10 cellular contexts compared by ENCODE assay signal in genomic region chr2:235639387-235639786, GRCh38.
DNase-seq lines count a peak whose midpoint lies in the region; ATAC-seq, FAIRE-seq and TF ChIP-seq lines count a peak whose summit lies in the region.
"Had no signal": no experiment of that assay in that cellular context is flagged by ENCODE, and none has a peak within 500 bp of the region (broad histone marks: within the 10 kb centered on the region; RNA-seq: fewer than 3 reads in every experiment).

No MANE protein-coding gene starts in this region.

- no peaks in the 10 kb centered on the region for H3K9me3 Mint-ChIP-seq in activated T-helper 1 cell treated with anti-CD3 and anti-CD28 coated beads, Interleukin-12 subunit alpha, Interleukin-12 subunit beta, Interleukin-2, Interleukin-4 antibody, amounts not matched to agents 30 ng/mL and 10 ng/mL and 1 ng/mL, durations not matched to agents 14 hours and 24 hours and 36 hours

- no peaks in the 10 kb centered on the region for H3K4me1 Mint-ChIP-seq in activated T-helper 1 cell treated with anti-CD3 and anti-CD28 coated beads, Interleukin-12 subunit alpha, Interleukin-12 subunit beta, Interleukin-2, Interleukin-4 antibody, amounts not matched to agents 30 ng/mL and 10 ng/mL and 1 ng/mL, durations not matched to agents 14 hours and 24 hours and 36 hours (ENCODE audit: low read depth)

- no peaks in the 10 kb centered on the region for H3K27me3 ChIP-seq in colonic mucosa

- H3K4me1 ChIP-seq in colonic mucosa: peaks cover 5% of the 10 kb centered on the region

- intact Hi-C loops in colonic mucosa (cut with DNase I): no loop called here
- intact Hi-C loops in activated T-helper 1 cell treated with anti-CD3 and anti-CD28 coated beads, Interleukin-12 subunit alpha, Interleukin-12 subunit beta, Interleukin-2, Interleukin-4 antibody, amounts not matched to agents 30 ng/mL and 10 ng/mL and 1 ng/mL, durations not matched to agents 14 hours and 24 hours and 36 hours (cut with micrococcal nuclease): no loop called here

- H3K36me3 Mint-ChIP-seq in activated T-helper 1 cell treated with anti-CD3 and anti-CD28 coated beads, Interleukin-12 subunit alpha, Interleukin-12 subunit beta, Interleukin-2, Interleukin-4 antibody, amounts not matched to agents 30 ng/mL and 10 ng/mL and 1 ng/mL, durations not matched to agents 14 hours and 24 hours and 36 hours (ENCODE audit: low read depth): no peaks in the 10 kb centered on the region

- H3K27ac Mint-ChIP-seq in activated T-helper 1 cell treated with anti-CD3 and anti-CD28 coated beads, Interleukin-12 subunit alpha, Interleukin-12 subunit beta, Interleukin-2, Interleukin-4 antibody, amounts not matched to agents 30 ng/mL and 10 ng/mL and 1 ng/mL, durations not matched to agents 14 hours and 24 hours and 36 hours: no peak overlapping the region

- DNase-seq in NCI-H510A treated with DMSO at 0.1 percent for 48 hours (lab: John Stamatoyannopoulos, UW) (peak; percentile 46), NCI-H510A (lab: John Stamatoyannopoulos, UW) (no peak), colonic mucosa (peak; percentile 52), medulla oblongata (ENCODE audit: extremely low spot score) (peak; percentile 96), urothelium cell line (ENCODE audit: low spot score) (peak; percentile 41)
- DNase-seq in activated T-helper 1 cell treated with anti-CD3 and anti-CD28 coated beads, Interleukin-12 subunit alpha, Interleukin-12 subunit beta, Interleukin-2, Interleukin-4 antibody, amounts not matched to agents 30 ng/mL and 10 ng/mL and 1 ng/mL, durations not matched to agents 14 hours and 24 hours and 36 hours (ENCODE audit: low spot score): no peak
- DNase-seq: DMS79 had no signal

- no peak overlapping the region for H3K9ac ChIP-seq in colonic mucosa (ENCODE audit: low read depth in 2 of 2, low read length in 2 of 2)

- no peaks in the 10 kb centered on the region for H3K36me3 ChIP-seq in colonic mucosa

- peak overlapping the region; percentile 53 for H3K27ac ChIP-seq in colonic mucosa

- no peak overlapping the region for H3K4me3 ChIP-seq in colonic mucosa

- no peaks in the 10 kb centered on the region for H3K27me3 Mint-ChIP-seq in activated T-helper 1 cell treated with anti-CD3 and anti-CD28 coated beads, Interleukin-12 subunit alpha, Interleukin-12 subunit beta, Interleukin-2, Interleukin-4 antibody, amounts not matched to agents 30 ng/mL and 10 ng/mL and 1 ng/mL, durations not matched to agents 14 hours and 24 hours and 36 hours (ENCODE audit: insufficient read depth)

- H3K9me3 ChIP-seq in colonic mucosa: no peaks in the 10 kb centered on the region

- TF ChIP-seq CTCF in colonic mucosa (IDR thresholded peaks at IDR 0.05): no peak

- ATAC-seq in GM19324 (IDR thresholded peaks at IDR 0.05; ENCODE audit: low FRiP score, unreplicated experiment) (no peak), HG02870 (IDR thresholded peaks at IDR 0.05; ENCODE audit: unreplicated experiment) (no peak)

- no peak overlapping the region for H3K4me3 Mint-ChIP-seq in activated T-helper 1 cell treated with anti-CD3 and anti-CD28 coated beads, Interleukin-12 subunit alpha, Interleukin-12 subunit beta, Interleukin-2, Interleukin-4 antibody, amounts not matched to agents 30 ng/mL and 10 ng/mL and 1 ng/mL, durations not matched to agents 14 hours and 24 hours and 36 hours

- FAIRE-seq in urothelium cell line (lab: Jason Lieb, UNC): no peak
- FAIRE-seq: endometrium had no signal

Comparison
In these comparisons a context has a peak if more than half of its experiments do, and no peak if none do; other contexts are left out.
1. DNase-seq: peak in NCI-H510A treated with DMSO at 0.1 percent for 48 hours (single experiment), colonic mucosa (single experiment), medulla oblongata (single experiment) and urothelium cell line (single experiment); none in NCI-H510A (single experiment) and activated T-helper 1 cell treated with anti-CD3 and anti-CD28 coated beads, Interleukin-12 subunit alpha, Interleukin-12 subunit beta, Interleukin-2, Interleukin-4 antibody, amounts not matched to agents 30 ng/mL and 10 ng/mL and 1 ng/mL, durations not matched to agents 14 hours and 24 hours and 36 hours (single experiment).